10 cellular contexts compared by ENCODE assay signal in genomic region chr2:169891593-169892298, GRCh38.
DNase-seq lines count a peak whose midpoint lies in the region; ATAC-seq and TF ChIP-seq lines count a peak whose summit lies in the region.
"Had no signal": no experiment of that assay in that cellular context is flagged by ENCODE, and none has a peak within 500 bp of the region (broad histone marks: within the 10 kb centered on the region; RNA-seq: fewer than 3 reads in every experiment).

No MANE protein-coding gene starts in this region.

- H3K4me3 Mint-ChIP-seq in endothelial cell (ENCODE audit: unreplicated experiment) = no peak overlapping the region

- no peaks in the 10 kb centered on the region for H3K4me1 Mint-ChIP-seq in endothelial cell (ENCODE audit: unreplicated experiment)
- H3K4me1 Mint-ChIP-seq: naive B cell had no signal

- no peak overlapping the region for H3K4me3 ChIP-seq in retinal pigment epithelial cell (ENCODE audit: low read length)

- no peak overlapping the region for H3K27ac Mint-ChIP-seq in endothelial cell (ENCODE audit: unreplicated experiment)

- ATAC-seq in esophagus mucosa = peak; percentile 62
- no peak for ATAC-seq in GM18511 (IDR thresholded peaks at IDR 0.05; ENCODE audit: unreplicated experiment)

- DNase-seq in HPDE6-E6E7 (ENCODE audit: extremely low spot score) (peak; percentile 2), NCI-H345 (lab: John Stamatoyannopoulos, UW) (peak; percentile 54), retinal pigment epithelial cell (ENCODE audit: low read depth) (peak; percentile 71), activated gamma-delta T cell (lab: John Stamatoyannopoulos, UW) (no peak), endothelial cell (ENCODE audit: low spot score) (no peak)
- DNase-seq: central memory CD4-positive, alpha-beta T cell; naive B cell; NCI-H526 treated with DMSO at 0.1 percent for 48 hours had no signal

- TF ChIP-seq CTCF in retinal pigment epithelial cell (conservative IDR thresholded peaks at IDR 0.05; ENCODE audit: low read depth, low read length) = no peak
- TF ChIP-seq CTCF in endothelial cell (IDR thresholded peaks at IDR 0.05; ENCODE audit: unreplicated experiment) = no peak

- peaks cover 4% of the 10 kb centered on the region for H3K36me3 Mint-ChIP-seq in endothelial cell (ENCODE audit: low read depth, unreplicated experiment)

- H3K27me3 Mint-ChIP-seq in endothelial cell (ENCODE audit: unreplicated experiment) = no peaks in the 10 kb centered on the region
- H3K27me3 Mint-ChIP-seq: naive B cell had no signal

- no peaks in the 10 kb centered on the region for H3K9me3 Mint-ChIP-seq in endothelial cell (ENCODE audit: unreplicated experiment)
- H3K9me3 Mint-ChIP-seq: naive B cell had no signal

Comparison
In these comparisons a context has a peak if more than half of its experiments do, and no peak if none do; other contexts are left out.
1. DNase-seq: peak in HPDE6-E6E7 (single experiment), NCI-H345 (single experiment) and retinal pigment epithelial cell (single experiment); none in activated gamma-delta T cell (single experiment) and endothelial cell (single experiment).